Comparison of ENCODE assay signal across 1 cellular context in genomic region chr2:232592687-232593407, GRCh38.
A peak's percentile ranks its signal among the peaks of the same experiment; 100 is the strongest.
TF ChIP-seq lines count a peak whose summit lies in the region.

No MANE protein-coding gene starts in this region.

TF ChIP-seq in endothelial cell of umbilical vein, 7 proteins besides CTCF, POLR2A, EP300 and RAD21:
- TF ChIP-seq FOS (IDR thresholded peaks at IDR 0.05; ENCODE audit: borderline replicate concordance, insufficient read depth, low read length) (peak; percentile 45), JUN (IDR thresholded peaks at IDR 0.05; ENCODE audit: borderline replicate concordance, insufficient read depth, insufficient read length, low read depth) (peak; percentile 80), POLR2AphosphoS5 (IDR thresholded peaks at IDR 0.05; ENCODE audit: insufficient read depth, low read depth, low read length) (no peak), EZH2 (IDR thresholded peaks at IDR 0.05; ENCODE audit: borderline replicate concordance, low read depth, low read length, severe bottlenecking) (no peak), GATA2 (IDR thresholded peaks at IDR 0.05; ENCODE audit: insufficient read depth, insufficient read length, low read depth, low read length) (no peak), MYC (IDR thresholded peaks at IDR 0.05; ENCODE audit: low read depth, low read length) (no peak), MAX (IDR thresholded peaks at IDR 0.05; ENCODE audit: insufficient read depth, insufficient read length) (no peak)
TF ChIP-seq in endothelial cell of umbilical vein: peak in this region for 2.
